In the genomic region with DNA sequence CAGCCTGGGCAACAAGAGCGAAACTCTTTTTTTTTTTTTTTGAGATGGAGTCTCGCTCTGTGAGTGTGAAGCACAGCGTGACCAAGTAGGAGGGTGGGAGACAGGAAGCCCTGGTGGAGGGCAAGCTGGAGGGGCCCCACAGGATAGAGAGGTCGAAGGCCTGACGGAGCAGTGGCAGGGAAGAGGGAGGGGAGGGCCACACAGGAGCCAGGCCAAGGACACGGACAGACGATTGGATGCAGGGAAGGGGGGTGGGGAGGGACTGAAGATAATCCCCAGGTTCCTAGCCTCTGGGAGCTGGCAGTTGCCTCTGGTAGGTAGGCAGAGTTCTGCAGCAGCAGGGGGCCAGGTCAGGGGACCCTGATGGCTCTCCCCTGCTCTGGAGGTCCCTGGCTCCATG, we compare ENCODE assay signal across 25 cellular contexts. TPM values are rescaled to one million over a fixed set of nuclear protein-coding genes. Genes with fewer than 3 reads are reported as not detected.
DNase-seq lines count a peak whose midpoint lies in the region; ATAC-seq, FAIRE-seq and TF ChIP-seq lines count a peak whose summit lies in the region.
"Had no signal": no experiment of that assay in that cellular context is flagged by ENCODE, and none has a peak within 500 bp of the region (broad histone marks: within the 10 kb centered on the region; RNA-seq: fewer than 3 reads in every experiment).

No MANE protein-coding gene starts in this region.

- no peaks in the 10 kb centered on the region for H3K9me3 ChIP-seq in neural progenitor cell (ENCODE audit: low read depth)

- H3K9ac ChIP-seq in neural progenitor cell, result no peak overlapping the region

- H3K27ac Mint-ChIP-seq in GM23338 (no peak overlapping the region), neural progenitor cell (no peak overlapping the region)
- H3K27ac Mint-ChIP-seq: CD8-positive, alpha-beta memory T cell had no signal

- FAIRE-seq in urothelium cell line (lab: Jason Lieb, UNC), result no peak
- FAIRE-seq: RCC 7860 had no signal

- H3K4me3 Mint-ChIP-seq in GM23338 (no peak overlapping the region), neural progenitor cell (peak overlapping the region; percentile 57)
- H3K4me3 Mint-ChIP-seq: CD14-positive monocyte; CD8-positive, alpha-beta memory T cell had no signal

- peaks cover 15% of the 10 kb centered on the region for H3K27me3 Mint-ChIP-seq in GM23338 (ENCODE audit: insufficient read depth, low read depth, poor library complexity)
- peaks cover 4% of the 10 kb centered on the region for H3K27me3 Mint-ChIP-seq in neural progenitor cell (ENCODE audit: insufficient read depth, low read depth)

- H3F3A ChIP-seq in GM23338 (replicated peaks; ENCODE audit: low read depth) (no peaks in the 10 kb centered on the region; the same call in 1 of the 2 replicates), neural progenitor cell (ENCODE audit: low read depth) (peaks cover 6% of the 10 kb centered on the region)

- peaks cover 6% of the 10 kb centered on the region; the same call in 1 of the 2 replicates for H3K4me1 ChIP-seq in GM23338 (ENCODE audit: insufficient read depth)
- peaks cover 18% of the 10 kb centered on the region for H3K4me1 ChIP-seq in neural progenitor cell

- H3K4me1 Mint-ChIP-seq in GM23338 (peaks cover 55% of the 10 kb centered on the region), neural progenitor cell (peaks cover 27% of the 10 kb centered on the region)

- H3K27me3 ChIP-seq in GM23338 (ENCODE audit: insufficient read depth), result no peaks in the 10 kb centered on the region
- no peaks in the 10 kb centered on the region for H3K27me3 ChIP-seq in neural progenitor cell

- ATAC-seq in GM23338 (peak; percentile 27), HG03095 (IDR thresholded peaks at IDR 0.05; ENCODE audit: unreplicated experiment) (no peak)

- H3K27ac ChIP-seq in GM23338 (ENCODE audit: low read depth) (no peak overlapping the region), neural progenitor cell (no peak overlapping the region)
- H3K27ac ChIP-seq: HL-60 had no signal

- H3K36me3 ChIP-seq in GM23338 (ENCODE audit: insufficient read depth) (no peaks in the 10 kb centered on the region), neural progenitor cell (no peaks in the 10 kb centered on the region)

- H3K9me2 ChIP-seq in GM23338 (ENCODE audit: insufficient read depth), result no peaks in the 10 kb centered on the region

- H3K9me3 Mint-ChIP-seq in GM23338 (no peaks in the 10 kb centered on the region), neural progenitor cell (no peaks in the 10 kb centered on the region)
- H3K9me3 Mint-ChIP-seq: CD8-positive, alpha-beta memory T cell had no signal

- H3K79me2 ChIP-seq in GM23338 (replicated peaks; ENCODE audit: insufficient read depth) (no peaks in the 10 kb centered on the region), neural progenitor cell (ENCODE audit: low read depth) (no peaks in the 10 kb centered on the region)

- H3K36me3 Mint-ChIP-seq in GM23338 (ENCODE audit: low read depth), result no peaks in the 10 kb centered on the region; the same call in 2 of the 3 replicates
- H3K36me3 Mint-ChIP-seq in neural progenitor cell, result no peaks in the 10 kb centered on the region
- H3K36me3 Mint-ChIP-seq: CD14-positive monocyte; CD8-positive, alpha-beta memory T cell had no signal

- peak overlapping the region; percentile 56; the same call in 1 of the 2 replicates for H2AFZ ChIP-seq in GM23338
- H2AFZ ChIP-seq in neural progenitor cell (replicated peaks), result no peak overlapping the region

- no peak for DNase-seq in GM23338 (ENCODE audit: low spot score)
- peak; percentile 40 for DNase-seq in NCI-H82 treated with DMSO at 0.1 percent for 48 hours (lab: John Stamatoyannopoulos, UW; ENCODE audit: unreplicated experiment)
- peak; percentile 60 for DNase-seq in iPS-NIHi11 (ENCODE audit: low spot score)
- DNase-seq in neural progenitor cell (ENCODE audit: low spot score), result peak; percentile 20
- DNase-seq in hippocampal formation (lab: John Stamatoyannopoulos, UW), result no peak
- no peak for DNase-seq in RPMI8226
- DNase-seq in urothelium cell line (ENCODE audit: low spot score), result no peak
- DNase-seq: Calu3; CD8-positive, alpha-beta memory T cell; GOT3; NCI-H1092; NCI-H1417 treated with DMSO at 0.1 percent for 48 hours; NCI-H1694 treated with DMSO at 0.1 percent for 48 hours; NCI-H2081; NCI-H2227 treated with DMSO at 0.1 percent for 48 hours; NCI-H69 had no signal

- H3K4me2 ChIP-seq in GM23338 (no peak overlapping the region), neural progenitor cell (no peak overlapping the region)

- H4K20me1 ChIP-seq in GM23338 (replicated peaks; ENCODE audit: insufficient read depth) (no peaks in the 10 kb centered on the region), neural progenitor cell (ENCODE audit: low read depth) (no peaks in the 10 kb centered on the region)

- TF ChIP-seq CTCF in GM23338 (conservative IDR thresholded peaks at IDR 0.05; ENCODE audit: low read depth in 2 of 2) (no peak), neural progenitor cell (IDR thresholded peaks at IDR 0.05) (no peak)

- H3K4me3 ChIP-seq in GM23338, result no peak overlapping the region
- no peak overlapping the region for H3K4me3 ChIP-seq in neural progenitor cell

TF ChIP-seq in GM23338, 12 proteins besides CTCF, POLR2A, EP300 and RAD21 (continues in another document):
- TF ChIP-seq ZNF114 (CRISPR knock-in tag; IDR thresholded peaks at IDR 0.05) (no peak), EZH2 (IDR thresholded peaks at IDR 0.05; ENCODE audit: low read depth, unreplicated experiment) (no peak)
- TF ChIP-seq, protein P1, sequence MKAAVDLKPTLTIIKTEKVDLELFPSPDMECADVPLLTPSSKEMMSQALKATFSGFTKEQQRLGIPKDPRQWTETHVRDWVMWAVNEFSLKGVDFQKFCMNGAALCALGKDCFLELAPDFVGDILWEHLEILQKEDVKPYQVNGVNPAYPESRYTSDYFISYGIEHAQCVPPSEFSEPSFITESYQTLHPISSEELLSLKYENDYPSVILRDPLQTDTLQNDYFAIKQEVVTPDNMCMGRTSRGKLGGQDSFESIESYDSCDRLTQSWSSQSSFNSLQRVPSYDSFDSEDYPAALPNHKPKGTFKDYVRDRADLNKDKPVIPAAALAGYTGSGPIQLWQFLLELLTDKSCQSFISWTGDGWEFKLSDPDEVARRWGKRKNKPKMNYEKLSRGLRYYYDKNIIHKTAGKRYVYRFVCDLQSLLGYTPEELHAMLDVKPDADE (IDR thresholded peaks at IDR 0.05), result no peak

RNA-seq across cellular contexts. Expression of a gene that starts 10.8 kb away (rescaled TPM):
- 4.0 and 5.2 TPM in 2 replicates for total RNA-seq in GM23338 (2014; rRNA removed; shearing (Covaris generic))
- 9.1 and 10.6 TPM in 2 replicates for polyA plus RNA-seq in GM23338 (2016; fragmentation: Nextera tagmentation; extraction: Ambion mirVana)
- 1.9 and 3.4 TPM in 2 replicates for total RNA-seq in neural progenitor cell (ENCODE audit: low replicate concordance)
- total RNA-seq: A673; Calu3; CD8-positive, alpha-beta memory T cell; Daoy; G401; NCI-H460; SK-MEL-5 had no signal
- polyA plus RNA-seq: CD14-positive monocyte; CD8-positive, alpha-beta memory T cell had no signal

RNA-seq across cellular contexts. Expression of a gene that starts 20.0 kb away (rescaled TPM):
- 40.9 and 48.3 TPM in 2 replicates for total RNA-seq in GM23338 (2014; rRNA removed; shearing (Covaris generic))
- 22.2 and 24.3 TPM in 2 replicates for polyA plus RNA-seq in GM23338 (2016; fragmentation: Nextera tagmentation; extraction: Ambion mirVana)
- total RNA-seq in neural progenitor cell (ENCODE audit: low replicate concordance), result 1.2 and 1.8 TPM in 2 replicates
- total RNA-seq: Daoy, G401, NCI-H460, SK-MEL-5 had no signal
- polyA plus RNA-seq: CD14-positive monocyte; CD8-positive, alpha-beta memory T cell had no signal

RNA-seq across cellular contexts. Expression of a gene that starts 32.4 kb away (rescaled TPM):
- 0.56 TPM in 1 of 2 replicates, not detected in the other for total RNA-seq in GM23338 (2014; rRNA removed; shearing (Covaris generic))
- polyA plus RNA-seq in GM23338 (2016; fragmentation: Nextera tagmentation; extraction: Ambion mirVana), result not detected in 2 replicates
- total RNA-seq in neural progenitor cell (ENCODE audit: low replicate concordance), result 0.22 and 1.2 TPM in 2 replicates
- total RNA-seq: G401 had no signal
- polyA plus RNA-seq: CD8-positive, alpha-beta memory T cell had no signal

RNA-seq across cellular contexts. Expression of a gene that starts 55.3 kb away (rescaled TPM):
- 42.7 and 49.3 TPM in 2 replicates for total RNA-seq in GM23338 (2014; rRNA removed; shearing (Covaris generic))
- polyA plus RNA-seq in GM23338 (2016; fragmentation: Nextera tagmentation; extraction: Ambion mirVana), result 33.7 and 36.2 TPM in 2 replicates
- total RNA-seq in neural progenitor cell (ENCODE audit: low replicate concordance), result 42.1 and 68.0 TPM in 2 replicates

Comparison
In these comparisons a context has a peak if more than half of its experiments do, and no peak if none do; other contexts are left out.
1. DNase-seq: peak in NCI-H82 treated with DMSO at 0.1 percent for 48 hours (single experiment), iPS-NIHi11 (single experiment) and neural progenitor cell (single experiment); none in GM23338 (single experiment), hippocampal formation (0 of 2), RPMI8226 (single experiment) and urothelium cell line (single experiment).
2. RNA of a gene that starts 20.0 kb away (total RNA-seq): 40.9 to 48.3 TPM in GM23338; 1.2 to 1.8 TPM in neural progenitor cell; every median in the first group is over 10 times any median in the second.